11 cellular contexts compared by ENCODE assay signal in the genomic region with DNA sequence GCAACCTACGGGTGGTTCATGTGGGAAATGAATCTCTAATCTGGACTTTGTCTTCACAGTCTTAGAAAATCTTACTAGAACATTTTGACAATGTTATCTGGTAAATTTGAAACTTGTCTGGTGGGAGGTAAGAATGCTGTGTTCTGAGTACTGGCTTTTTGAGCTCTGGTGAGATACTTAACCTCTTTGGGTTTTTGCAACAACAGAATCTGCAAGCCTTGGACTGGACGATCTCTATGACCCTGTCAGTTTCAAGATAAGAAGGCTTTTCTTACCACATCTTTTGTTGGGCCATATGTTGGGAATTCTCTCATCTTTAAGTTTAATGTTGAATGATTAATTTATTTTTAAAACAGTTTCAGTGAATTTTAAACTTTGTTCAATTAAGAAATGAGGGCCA.
"Had no signal": no experiment of that assay in that cellular context is flagged by ENCODE, and none has a peak within 500 bp of the region (broad histone marks: within the 10 kb centered on the region; RNA-seq: fewer than 3 reads in every experiment).

No MANE protein-coding gene starts in this region.

- DNase-seq: GM23248, GOT3, H7, H9, HCEC 1CT, HFFc6 had no signal

- ATAC-seq: GM23338, HCT116 had no signal

- H3K4me2 ChIP-seq: GM23338 had no signal

- H2AFZ ChIP-seq: GM23248, GM23338 had no signal

- H3K4me3 ChIP-seq: GM23248, GM23338, HAP-1 had no signal

- H3K4me1 ChIP-seq: HAP-1 had no signal

- H3K36me3 ChIP-seq: HAP-1 had no signal

- FAIRE-seq: H1, H54 had no signal

- H3K9me3 ChIP-seq: HAP-1 had no signal

- H3K27ac ChIP-seq: GM23248 had no signal
